In genomic region chr17:50161023-50161910, GRCh38 we compare ENCODE assay signal across 1 cellular context.
TF ChIP-seq lines count a peak whose summit lies in the region.

No MANE protein-coding gene starts in this region.

TF ChIP-seq in K562, 482 proteins besides CTCF, POLR2A, EP300 and RAD21 (continued from another document and continues in another):
- TF ChIP-seq, protein P1, sequence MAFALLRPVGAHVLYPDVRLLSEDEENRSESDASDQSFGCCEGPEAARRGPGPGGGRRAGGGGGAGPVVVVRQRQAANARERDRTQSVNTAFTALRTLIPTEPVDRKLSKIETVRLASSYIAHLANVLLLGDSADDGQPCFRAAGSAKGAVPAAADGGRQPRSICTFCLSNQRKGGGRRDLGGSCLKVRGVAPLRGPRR (CRISPR knock-in tag; IDR thresholded peaks at IDR 0.05), result no peak
- TF ChIP-seq FOXK1 (CRISPR knock-in tag; IDR thresholded peaks at IDR 0.05; ENCODE audit: borderline replicate concordance) (0 out of 2 replicates have a peak, but pooled peaks have one; percentile 85), KDM5B (IDR thresholded peaks at IDR 0.05; ENCODE audit: insufficient replicate concordance, low read depth, low read length) (peak; percentile 59), RCOR1 (IDR thresholded peaks at IDR 0.05; ENCODE audit: borderline replicate concordance in 1 of 2, low read depth in 2 of 2, low read length in 2 of 2) (peak in 1 of 2 experiments; percentile 87; a peak in 2 of 4 replicates), HMG20B (CRISPR knock-in tag; IDR thresholded peaks at IDR 0.05) (no peak), ZNF699 (CRISPR knock-in tag; IDR thresholded peaks at IDR 0.05; ENCODE audit: insufficient replicate concordance) (no peak), PHF8 (IDR thresholded peaks at IDR 0.05; ENCODE audit: borderline replicate concordance, low read length) (peak; percentile 56; the same call in 1 of the 2 replicates), JUND (IDR thresholded peaks at IDR 0.05; ENCODE audit: borderline replicate concordance, low read depth, low read length) (peak; percentile 59), JUND (tag; IDR thresholded peaks at IDR 0.05; ENCODE audit: borderline replicate concordance, low read depth, low read length) (peak; percentile 44; the same call in 1 of the 3 replicates), MEIS2 (IDR thresholded peaks at IDR 0.05; ENCODE audit: partially characterized antibody) (peak; percentile 69), L3MBTL2 (IDR thresholded peaks at IDR 0.05) (peak; percentile 64), TGIF2 (CRISPR knock-in tag; IDR thresholded peaks at IDR 0.05) (no peak), ERF (CRISPR knock-in tag; IDR thresholded peaks at IDR 0.05) (no peak), NCOA2 (IDR thresholded peaks at IDR 0.05; ENCODE audit: partially characterized antibody in 2 of 2) (no peak), TAL1 (IDR thresholded peaks at IDR 0.05) (no peak), ZBTB5 (IDR thresholded peaks at IDR 0.05) (no peak), KDM1A (IDR thresholded peaks at IDR 0.05) (peak in 1 of 2 experiments; percentile 29; a peak in 1 of 4 replicates), CTCFL (IDR thresholded peaks at IDR 0.05; ENCODE audit: borderline replicate concordance, insufficient read depth, low read depth, low read length, poor library complexity, severe bottlenecking) (peak; percentile 74), GABPB1 (CRISPR knock-in tag; IDR thresholded peaks at IDR 0.05) (peak; percentile 59; the same call in 1 of the 2 replicates), STAT5A (IDR thresholded peaks at IDR 0.05; ENCODE audit: borderline replicate concordance, low read length) (no peak), ZBTB11 (CRISPR knock-in tag; IDR thresholded peaks at IDR 0.05) (no peak), PTTG1 (tag; IDR thresholded peaks at IDR 0.05; ENCODE audit: low read depth) (no peak), MAZ (CRISPR knock-in tag; conservative IDR thresholded peaks at IDR 0.05 in 1 of 2, IDR thresholded peaks at IDR 0.05 in 1 of 2) (peak; percentile 66 to 89; a peak in 3 of 4 replicates), TAF1 (IDR thresholded peaks at IDR 0.05; ENCODE audit: control insufficient read depth, extremely low read depth, insufficient read depth, low read length, severe bottlenecking) (no peak), JUN (IDR thresholded peaks at IDR 0.05; ENCODE audit: borderline replicate concordance, low read depth, low read length) (0 out of 2 replicates have a peak, but pooled peaks have one; percentile 34), JUN (CRISPR knock-in tag; IDR thresholded peaks at IDR 0.05; ENCODE audit: borderline replicate concordance) (0 out of 2 replicates have a peak, but pooled peaks have one; percentile 8), NR2F6 (CRISPR knock-in tag; IDR thresholded peaks at IDR 0.05) (no peak)
- TF ChIP-seq, protein P2, sequence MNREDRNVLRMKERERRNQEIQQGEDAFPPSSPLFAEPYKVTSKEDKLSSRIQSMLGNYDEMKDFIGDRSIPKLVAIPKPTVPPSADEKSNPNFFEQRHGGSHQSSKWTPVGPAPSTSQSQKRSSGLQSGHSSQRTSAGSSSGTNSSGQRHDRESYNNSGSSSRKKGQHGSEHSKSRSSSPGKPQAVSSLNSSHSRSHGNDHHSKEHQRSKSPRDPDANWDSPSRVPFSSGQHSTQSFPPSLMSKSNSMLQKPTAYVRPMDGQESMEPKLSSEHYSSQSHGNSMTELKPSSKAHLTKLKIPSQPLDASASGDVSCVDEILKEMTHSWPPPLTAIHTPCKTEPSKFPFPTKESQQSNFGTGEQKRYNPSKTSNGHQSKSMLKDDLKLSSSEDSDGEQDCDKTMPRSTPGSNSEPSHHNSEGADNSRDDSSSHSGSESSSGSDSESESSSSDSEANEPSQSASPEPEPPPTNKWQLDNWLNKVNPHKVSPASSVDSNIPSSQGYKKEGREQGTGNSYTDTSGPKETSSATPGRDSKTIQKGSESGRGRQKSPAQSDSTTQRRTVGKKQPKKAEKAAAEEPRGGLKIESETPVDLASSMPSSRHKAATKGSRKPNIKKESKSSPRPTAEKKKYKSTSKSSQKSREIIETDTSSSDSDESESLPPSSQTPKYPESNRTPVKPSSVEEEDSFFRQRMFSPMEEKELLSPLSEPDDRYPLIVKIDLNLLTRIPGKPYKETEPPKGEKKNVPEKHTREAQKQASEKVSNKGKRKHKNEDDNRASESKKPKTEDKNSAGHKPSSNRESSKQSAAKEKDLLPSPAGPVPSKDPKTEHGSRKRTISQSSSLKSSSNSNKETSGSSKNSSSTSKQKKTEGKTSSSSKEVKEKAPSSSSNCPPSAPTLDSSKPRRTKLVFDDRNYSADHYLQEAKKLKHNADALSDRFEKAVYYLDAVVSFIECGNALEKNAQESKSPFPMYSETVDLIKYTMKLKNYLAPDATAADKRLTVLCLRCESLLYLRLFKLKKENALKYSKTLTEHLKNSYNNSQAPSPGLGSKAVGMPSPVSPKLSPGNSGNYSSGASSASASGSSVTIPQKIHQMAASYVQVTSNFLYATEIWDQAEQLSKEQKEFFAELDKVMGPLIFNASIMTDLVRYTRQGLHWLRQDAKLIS (CRISPR knock-in tag; IDR thresholded peaks at IDR 0.05), result no peak
- TF ChIP-seq, protein P3, sequence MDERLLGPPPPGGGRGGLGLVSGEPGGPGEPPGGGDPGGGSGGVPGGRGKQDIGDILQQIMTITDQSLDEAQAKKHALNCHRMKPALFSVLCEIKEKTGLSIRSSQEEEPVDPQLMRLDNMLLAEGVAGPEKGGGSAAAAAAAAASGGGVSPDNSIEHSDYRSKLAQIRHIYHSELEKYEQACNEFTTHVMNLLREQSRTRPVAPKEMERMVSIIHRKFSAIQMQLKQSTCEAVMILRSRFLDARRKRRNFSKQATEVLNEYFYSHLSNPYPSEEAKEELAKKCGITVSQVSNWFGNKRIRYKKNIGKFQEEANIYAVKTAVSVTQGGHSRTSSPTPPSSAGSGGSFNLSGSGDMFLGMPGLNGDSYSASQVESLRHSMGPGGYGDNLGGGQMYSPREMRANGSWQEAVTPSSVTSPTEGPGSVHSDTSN (CRISPR knock-in tag; IDR thresholded peaks at IDR 0.05; ENCODE audit: low read depth), result no peak
- TF ChIP-seq, protein P3 (tag; conservative IDR thresholded peaks at IDR 0.05; ENCODE audit: low read depth), result no peak
- TF ChIP-seq, protein P4, sequence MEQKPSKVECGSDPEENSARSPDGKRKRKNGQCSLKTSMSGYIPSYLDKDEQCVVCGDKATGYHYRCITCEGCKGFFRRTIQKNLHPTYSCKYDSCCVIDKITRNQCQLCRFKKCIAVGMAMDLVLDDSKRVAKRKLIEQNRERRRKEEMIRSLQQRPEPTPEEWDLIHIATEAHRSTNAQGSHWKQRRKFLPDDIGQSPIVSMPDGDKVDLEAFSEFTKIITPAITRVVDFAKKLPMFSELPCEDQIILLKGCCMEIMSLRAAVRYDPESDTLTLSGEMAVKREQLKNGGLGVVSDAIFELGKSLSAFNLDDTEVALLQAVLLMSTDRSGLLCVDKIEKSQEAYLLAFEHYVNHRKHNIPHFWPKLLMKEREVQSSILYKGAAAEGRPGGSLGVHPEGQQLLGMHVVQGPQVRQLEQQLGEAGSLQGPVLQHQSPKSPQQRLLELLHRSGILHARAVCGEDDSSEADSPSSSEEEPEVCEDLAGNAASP (IDR thresholded peaks at IDR 0.05), result no peak
- TF ChIP-seq, protein P5, sequence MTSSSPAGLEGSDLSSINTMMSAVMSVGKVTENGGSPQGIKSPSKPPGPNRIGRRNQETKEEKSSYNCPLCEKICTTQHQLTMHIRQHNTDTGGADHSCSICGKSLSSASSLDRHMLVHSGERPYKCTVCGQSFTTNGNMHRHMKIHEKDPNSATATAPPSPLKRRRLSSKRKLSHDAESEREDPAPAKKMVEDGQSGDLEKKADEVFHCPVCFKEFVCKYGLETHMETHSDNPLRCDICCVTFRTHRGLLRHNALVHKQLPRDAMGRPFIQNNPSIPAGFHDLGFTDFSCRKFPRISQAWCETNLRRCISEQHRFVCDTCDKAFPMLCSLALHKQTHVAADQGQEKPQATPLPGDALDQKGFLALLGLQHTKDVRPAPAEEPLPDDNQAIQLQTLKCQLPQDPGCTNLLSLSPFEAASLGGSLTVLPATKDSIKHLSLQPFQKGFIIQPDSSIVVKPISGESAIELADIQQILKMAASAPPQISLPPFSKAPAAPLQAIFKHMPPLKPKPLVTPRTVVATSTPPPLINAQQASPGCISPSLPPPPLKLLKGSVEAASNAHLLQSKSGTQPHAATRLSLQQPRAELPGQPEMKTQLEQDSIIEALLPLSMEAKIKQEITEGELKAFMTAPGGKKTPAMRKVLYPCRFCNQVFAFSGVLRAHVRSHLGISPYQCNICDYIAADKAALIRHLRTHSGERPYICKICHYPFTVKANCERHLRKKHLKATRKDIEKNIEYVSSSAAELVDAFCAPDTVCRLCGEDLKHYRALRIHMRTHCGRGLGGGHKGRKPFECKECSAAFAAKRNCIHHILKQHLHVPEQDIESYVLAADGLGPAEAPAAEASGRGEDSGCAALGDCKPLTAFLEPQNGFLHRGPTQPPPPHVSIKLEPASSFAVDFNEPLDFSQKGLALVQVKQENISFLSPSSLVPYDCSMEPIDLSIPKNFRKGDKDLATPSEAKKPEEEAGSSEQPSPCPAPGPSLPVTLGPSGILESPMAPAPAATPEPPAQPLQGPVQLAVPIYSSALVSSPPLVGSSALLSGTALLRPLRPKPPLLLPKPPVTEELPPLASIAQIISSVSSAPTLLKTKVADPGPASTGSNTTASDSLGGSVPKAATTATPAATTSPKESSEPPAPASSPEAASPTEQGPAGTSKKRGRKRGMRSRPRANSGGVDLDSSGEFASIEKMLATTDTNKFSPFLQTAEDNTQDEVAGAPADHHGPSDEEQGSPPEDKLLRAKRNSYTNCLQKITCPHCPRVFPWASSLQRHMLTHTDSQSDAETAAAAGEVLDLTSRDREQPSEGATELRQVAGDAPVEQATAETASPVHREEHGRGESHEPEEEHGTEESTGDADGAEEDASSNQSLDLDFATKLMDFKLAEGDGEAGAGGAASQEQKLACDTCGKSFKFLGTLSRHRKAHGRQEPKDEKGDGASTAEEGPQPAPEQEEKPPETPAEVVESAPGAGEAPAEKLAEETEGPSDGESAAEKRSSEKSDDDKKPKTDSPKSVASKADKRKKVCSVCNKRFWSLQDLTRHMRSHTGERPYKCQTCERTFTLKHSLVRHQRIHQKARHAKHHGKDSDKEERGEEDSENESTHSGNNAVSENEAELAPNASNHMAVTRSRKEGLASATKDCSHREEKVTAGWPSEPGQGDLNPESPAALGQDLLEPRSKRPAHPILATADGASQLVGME (CRISPR knock-in tag; IDR thresholded peaks at IDR 0.05), result no peak
- TF ChIP-seq, protein P6, sequence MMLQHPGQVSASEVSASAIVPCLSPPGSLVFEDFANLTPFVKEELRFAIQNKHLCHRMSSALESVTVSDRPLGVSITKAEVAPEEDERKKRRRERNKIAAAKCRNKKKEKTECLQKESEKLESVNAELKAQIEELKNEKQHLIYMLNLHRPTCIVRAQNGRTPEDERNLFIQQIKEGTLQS (IDR thresholded peaks at IDR 0.05), result no peak
- TF ChIP-seq, protein P6 (CRISPR knock-in tag; conservative IDR thresholded peaks at IDR 0.05), result no peak
